ENCODE assay signal across 11 cellular contexts in the genomic region with DNA sequence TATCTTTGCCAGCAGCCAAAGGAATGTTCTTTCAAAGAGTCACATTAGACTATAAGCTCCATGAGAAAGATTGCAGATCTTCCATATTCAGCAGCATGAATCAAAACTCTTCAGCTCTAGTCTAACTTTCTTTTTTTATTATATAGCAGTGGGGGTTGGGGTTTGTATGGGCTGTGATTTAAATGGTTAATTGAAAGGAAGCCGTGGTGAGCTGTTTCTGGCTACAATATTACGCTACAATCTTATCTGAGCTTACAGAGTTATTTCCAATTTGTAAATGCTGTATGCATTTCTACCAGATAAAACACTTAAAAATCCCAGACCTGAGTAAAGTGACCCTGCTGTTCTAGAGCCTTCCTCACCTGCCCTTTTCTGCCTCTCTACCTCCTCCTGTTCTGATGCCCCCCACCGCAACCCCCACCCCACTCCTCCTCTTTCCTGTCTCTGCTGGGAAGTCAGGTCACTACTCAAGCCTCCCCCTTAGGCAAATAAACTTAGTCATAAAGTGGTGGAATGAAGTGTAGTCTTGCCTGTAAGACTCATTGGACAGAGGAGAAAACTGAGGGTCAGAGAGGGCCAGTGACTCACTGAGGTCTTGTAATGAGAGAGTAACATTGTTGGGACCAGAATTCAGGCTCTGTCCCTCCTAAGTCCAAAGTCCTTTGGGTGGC.
DNase-seq lines count a peak whose midpoint lies in the region; ATAC-seq, FAIRE-seq and TF ChIP-seq lines count a peak whose summit lies in the region.
"Had no signal": no experiment of that assay in that cellular context is flagged by ENCODE, and none has a peak within 500 bp of the region (broad histone marks: within the 10 kb centered on the region; RNA-seq: fewer than 3 reads in every experiment).

No MANE protein-coding gene starts in this region.

- CTCF ChIA-PET in MCF 10A (lab: Yijun Ruan, JAX): interaction anchor here (0.6 to 0.7 kb wide), 3 partner anchors 27 to 763 kb away, joined by 3 to 6 read pairs (median 4); no protein-coding TSS in a partner anchor
- CTCF ChIA-PET in activated naive CD4-positive, alpha-beta T cell treated with anti-CD3 and anti-CD28 coated beads for 36 hours (lab: Charles Lee): interaction anchor here (0.5 to 1.9 kb wide), 9 partner anchors 8 to 45 kb away, joined by 3 to 11 read pairs (median 3); no protein-coding TSS in a partner anchor

- no peaks in the 10 kb centered on the region for H3K36me3 Mint-ChIP-seq in MCF 10A (ENCODE audit: insufficient read depth, unreplicated experiment)
- H3K36me3 Mint-ChIP-seq in activated naive CD4-positive, alpha-beta T cell treated with anti-CD3 and anti-CD28 coated beads for 36 hours (ENCODE audit: low read depth): peaks cover 3% of the 10 kb centered on the region

- no peak overlapping the region for H3K4me3 ChIP-seq in breast epithelium
- H3K4me3 ChIP-seq: adrenal gland had no signal

- BruUV-seq in MCF 10A (replicated peaks; lab: Mats Ljungman, UMichigan): no TSS peak

- no peaks in the 10 kb centered on the region for H3K9me3 Mint-ChIP-seq in MCF 10A (ENCODE audit: unreplicated experiment)
- no peaks in the 10 kb centered on the region for H3K9me3 Mint-ChIP-seq in activated naive CD4-positive, alpha-beta T cell treated with anti-CD3 and anti-CD28 coated beads for 36 hours

- intact Hi-C loops in MCF 10A (cut with micrococcal nuclease): no loop called here
- intact Hi-C loops in breast epithelium (cut with DNase I; ENCODE audit: low total_unique reads): no loop called here
- intact Hi-C loops in activated naive CD4-positive, alpha-beta T cell treated with anti-CD3 and anti-CD28 coated beads for 36 hours (cut with micrococcal nuclease): loop anchor here (1.0 to 2.0 kb wide), 3 partner anchors 13 to 83 kb away; no protein-coding TSS in a partner anchor

- no peak overlapping the region for H3K4me3 Mint-ChIP-seq in MCF 10A (ENCODE audit: unreplicated experiment)
- peak overlapping the region; percentile 45 for H3K4me3 Mint-ChIP-seq in activated naive CD4-positive, alpha-beta T cell treated with anti-CD3 and anti-CD28 coated beads for 36 hours

- no peaks in the 10 kb centered on the region for H3K9me3 ChIP-seq in breast epithelium
- H3K9me3 ChIP-seq: adrenal gland had no signal

- FAIRE-seq in urothelium cell line (lab: Jason Lieb, UNC): no peak

- TF ChIP-seq CTCF in MCF 10A (IDR thresholded peaks at IDR 0.05; ENCODE audit: unreplicated experiment) (no peak), breast epithelium (IDR thresholded peaks at IDR 0.05) (no peak)

- POLR2A ChIA-PET in MCF 10A (lab: Yijun Ruan, JAX): no interaction called here

- ATAC-seq in GM21515 (IDR thresholded peaks at IDR 0.05; ENCODE audit: unreplicated experiment): no peak
- ATAC-seq: sciatic nerve had no signal

- no peak overlapping the region for H3K27ac ChIP-seq in breast epithelium
- H3K27ac ChIP-seq: adrenal gland had no signal

- no peaks in the 10 kb centered on the region for H3K36me3 ChIP-seq in breast epithelium
- H3K36me3 ChIP-seq: adrenal gland had no signal

- H3K27ac Mint-ChIP-seq in MCF 10A (ENCODE audit: low read depth, unreplicated experiment): no peak overlapping the region
- peak overlapping the region; percentile 96 for H3K27ac Mint-ChIP-seq in activated naive CD4-positive, alpha-beta T cell treated with anti-CD3 and anti-CD28 coated beads for 36 hours

- peaks cover 21% of the 10 kb centered on the region for H3K4me1 Mint-ChIP-seq in MCF 10A (ENCODE audit: insufficient read depth, unreplicated experiment)
- H3K4me1 Mint-ChIP-seq in activated naive CD4-positive, alpha-beta T cell treated with anti-CD3 and anti-CD28 coated beads for 36 hours (ENCODE audit: low read depth): peaks cover 92% of the 10 kb centered on the region

- peak; percentile 19 for DNase-seq in MCF 10A (ENCODE audit: unreplicated experiment)
- no peak for DNase-seq in breast epithelium (ENCODE audit: low spot score in 2 of 2)
- peak; percentile 81 for DNase-seq in activated naive CD4-positive, alpha-beta T cell treated with anti-CD3 and anti-CD28 coated beads for 36 hours
- DNase-seq in kidney tubule cell (ENCODE audit: low spot score): peak; percentile 65
- DNase-seq in urothelium cell line (ENCODE audit: low spot score): peak; percentile 22
- DNase-seq in DMS53 (lab: John Stamatoyannopoulos, UW): no peak
- no peak for DNase-seq in midbrain (lab: John Stamatoyannopoulos, UW)
- DNase-seq: adrenal gland; effector CD8-positive, alpha-beta T cell had no signal

- no peak for TF ChIP-seq POLR2A in breast epithelium (IDR thresholded peaks at IDR 0.05)

- H3K4me1 ChIP-seq in breast epithelium: no peaks in the 10 kb centered on the region
- H3K4me1 ChIP-seq: adrenal gland had no signal

- H3K27me3 ChIP-seq in breast epithelium: peaks cover 0 to 4% of the 10 kb centered on the region in 2 donors

- H3K27me3 Mint-ChIP-seq in MCF 10A (ENCODE audit: insufficient read depth, unreplicated experiment): no peaks in the 10 kb centered on the region
- no peaks in the 10 kb centered on the region for H3K27me3 Mint-ChIP-seq in activated naive CD4-positive, alpha-beta T cell treated with anti-CD3 and anti-CD28 coated beads for 36 hours (ENCODE audit: low read depth)

Comparison
In these comparisons a context has a peak if more than half of its experiments do, and no peak if none do; other contexts are left out.
1. DNase-seq: peak in MCF 10A (single experiment), activated naive CD4-positive, alpha-beta T cell treated with anti-CD3 and anti-CD28 coated beads for 36 hours (single experiment), kidney tubule cell (single experiment) and urothelium cell line (single experiment); none in breast epithelium (0 of 2), DMS53 (single experiment) and midbrain (single experiment).